Comparison of ENCODE assay signal across 10 cellular contexts in the genomic region with DNA sequence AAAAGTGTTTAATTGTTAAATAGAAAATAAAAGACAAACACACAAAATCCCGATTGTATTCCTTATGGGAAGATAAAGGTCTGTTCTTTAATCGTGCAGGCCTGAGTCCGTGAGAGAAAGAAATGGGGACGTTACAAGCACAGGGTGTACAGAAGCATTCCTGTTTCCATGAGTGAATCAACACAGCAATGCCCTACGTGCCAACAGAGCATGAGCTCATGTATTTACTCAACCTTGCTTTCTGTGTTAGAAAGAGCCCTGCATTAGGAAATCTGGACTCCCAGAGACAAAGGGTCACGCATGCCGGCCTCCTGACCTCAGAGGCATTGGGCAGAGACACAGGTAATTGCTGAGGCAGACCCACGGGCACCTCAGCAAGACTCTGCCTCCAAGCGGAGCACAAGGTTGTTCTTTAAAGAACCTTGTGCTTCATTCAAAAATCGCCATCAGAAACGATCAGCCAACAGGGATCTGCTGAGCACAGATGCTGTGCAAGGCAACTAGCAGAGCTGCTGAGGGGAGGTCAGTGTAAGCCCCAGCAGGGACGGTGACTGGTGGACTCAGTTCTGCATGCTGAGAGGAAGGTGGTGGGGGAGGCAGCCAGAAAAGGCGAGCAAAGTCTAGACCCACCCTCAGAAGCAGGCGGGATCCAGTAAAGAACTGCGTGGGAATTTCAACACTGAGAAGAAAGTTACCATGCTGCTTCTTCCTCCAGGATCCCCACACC.
A peak's percentile ranks its signal among the peaks of the same experiment; 100 is the strongest.
DNase-seq lines count a peak whose midpoint lies in the region; ATAC-seq and TF ChIP-seq lines count a peak whose summit lies in the region.
"Had no signal": no experiment of that assay in that cellular context is flagged by ENCODE, and none has a peak within 500 bp of the region (broad histone marks: within the 10 kb centered on the region; RNA-seq: fewer than 3 reads in every experiment).

No MANE protein-coding gene starts in this region.

- H3K27ac Mint-ChIP-seq in WTC11 = peak overlapping the region; percentile 73
- H3K27ac Mint-ChIP-seq: activated CD4-positive, alpha-beta memory T cell treated with anti-CD3 and anti-CD28 coated beads, Interleukin-2, amount 10 ng/mL, durations not matched to agents 7 days and 5 days had no signal

- no peak for TF ChIP-seq POLR2A in sigmoid colon (IDR thresholded peaks at IDR 0.05)

- no peaks in the 10 kb centered on the region for H3K9me3 Mint-ChIP-seq in WTC11

- no peak overlapping the region for H3K4me3 Mint-ChIP-seq in WTC11
- H3K4me3 Mint-ChIP-seq: activated CD4-positive, alpha-beta memory T cell treated with anti-CD3 and anti-CD28 coated beads, Interleukin-2, amount 10 ng/mL, durations not matched to agents 7 days and 5 days had no signal

- peak in 1 of 4 donors; percentile 73 for TF ChIP-seq EP300 in sigmoid colon (IDR thresholded peaks at IDR 0.05)

- peaks cover 24% of the 10 kb centered on the region for H3K4me1 ChIP-seq in left ventricle myocardium inferior
- peaks cover 0 to 23% (median 14%) of the 10 kb centered on the region in 4 donors for H3K4me1 ChIP-seq in sigmoid colon

- 18 to 71% methylated on average over 15 of the region's 15 CpGs for WGBS in sigmoid colon, 2 donors

- peaks cover 16% of the 10 kb centered on the region for H3K4me1 Mint-ChIP-seq in WTC11
- H3K4me1 Mint-ChIP-seq: activated CD4-positive, alpha-beta memory T cell treated with anti-CD3 and anti-CD28 coated beads, Interleukin-2, amount 10 ng/mL, durations not matched to agents 7 days and 5 days had no signal

- ATAC-seq in WTC11 = no peak
- ATAC-seq in HG02981 (IDR thresholded peaks at IDR 0.05; ENCODE audit: unreplicated experiment) = no peak

- H3K4me3 ChIP-seq in left ventricle myocardium inferior = no peak overlapping the region
- no peak overlapping the region for H3K4me3 ChIP-seq in sigmoid colon

- H3K9me3 ChIP-seq in left ventricle myocardium inferior (replicated peaks) (no peaks in the 10 kb centered on the region), sigmoid colon (no peaks in the 10 kb centered on the region)

- intact Hi-C loops in left ventricle myocardium inferior (cut with micrococcal nuclease) (no loop called here), sigmoid colon (cut with DNase I) (no loop called here)

- H3K27me3 ChIP-seq in left ventricle myocardium inferior (ENCODE audit: low read depth) (no peaks in the 10 kb centered on the region), sigmoid colon (no peaks in the 10 kb centered on the region)

- H3K36me3 ChIP-seq in left ventricle myocardium inferior (peaks cover 63% of the 10 kb centered on the region), sigmoid colon (peaks cover 14 to 81% (median 35%) of the 10 kb centered on the region in 4 donors)

- POLR2A ChIA-PET in WTC11 (lab: Charles Lee) = no interaction called here
- POLR2A ChIA-PET in GM10248 (lab: Yijun Ruan, JAX) = no interaction called here

- H3K36me3 Mint-ChIP-seq in WTC11 = peaks cover 95% of the 10 kb centered on the region

- TF ChIP-seq CTCF in WTC11 (IDR thresholded peaks at IDR 0.05) = no peak
- no peak for TF ChIP-seq CTCF in left ventricle myocardium inferior (IDR thresholded peaks at IDR 0.05; ENCODE audit: borderline replicate concordance)
- no peak for TF ChIP-seq CTCF in sigmoid colon (IDR thresholded peaks at IDR 0.05)
- no peak for TF ChIP-seq CTCF in GM10248 (IDR thresholded peaks at IDR 0.05; ENCODE audit: control extremely low read depth, extremely low read depth, low read depth, missing control alignments)

- CTCF ChIA-PET in WTC11 (lab: Charles Lee) (no interaction called here), GM10248 (lab: Yijun Ruan, JAX) (no interaction called here)

- H3K27ac ChIP-seq in left ventricle myocardium inferior (replicated peaks) (peak overlapping the region; percentile 16), sigmoid colon (peak overlapping the region; percentile 63 to 77 (median 72))

- H3K27me3 Mint-ChIP-seq in WTC11 (ENCODE audit: low read depth) = no peaks in the 10 kb centered on the region
- H3K27me3 Mint-ChIP-seq: activated CD4-positive, alpha-beta memory T cell treated with anti-CD3 and anti-CD28 coated beads, Interleukin-2, amount 10 ng/mL, durations not matched to agents 7 days and 5 days had no signal

- peak; percentile 82 for DNase-seq in HuH-7 (ENCODE audit: low spot score)
- DNase-seq in WTC11 (ENCODE audit: low spot score) = no peak
- no peak for DNase-seq in left ventricle myocardium inferior
- DNase-seq in sigmoid colon = peak; percentile 74
- no peak for DNase-seq in pons (ENCODE audit: low spot score)
- DNase-seq in SW480 (ENCODE audit: low spot score) = no peak
- DNase-seq in GM10248 (ENCODE audit: extremely low spot score) = no peak
- DNase-seq: activated CD4-positive, alpha-beta memory T cell treated with anti-CD3 and anti-CD28 coated beads, Interleukin-2, amount 10 ng/mL, durations not matched to agents 7 days and 5 days; NCI-H187 treated with DMSO at 0.1 percent for 48 hours had no signal

TF ChIP-seq in WTC11, 78 proteins besides CTCF, POLR2A, EP300 and RAD21:
- TF ChIP-seq GABPB1 (CRISPR knock-in tag; IDR thresholded peaks at IDR 0.05) (peak; percentile 80), GRHL2 (CRISPR knock-in tag; IDR thresholded peaks at IDR 0.05; ENCODE audit: insufficient replicate concordance, severe bottlenecking) (no peak)

Comparison
In these comparisons a context has a peak if more than half of its experiments do, and no peak if none do; other contexts are left out.
1. DNase-seq: peak in HuH-7 (single experiment) and sigmoid colon (single experiment); none in WTC11 (single experiment), left ventricle myocardium inferior (single experiment), pons (single experiment), SW480 (single experiment) and GM10248 (single experiment).